In the genomic region with DNA sequence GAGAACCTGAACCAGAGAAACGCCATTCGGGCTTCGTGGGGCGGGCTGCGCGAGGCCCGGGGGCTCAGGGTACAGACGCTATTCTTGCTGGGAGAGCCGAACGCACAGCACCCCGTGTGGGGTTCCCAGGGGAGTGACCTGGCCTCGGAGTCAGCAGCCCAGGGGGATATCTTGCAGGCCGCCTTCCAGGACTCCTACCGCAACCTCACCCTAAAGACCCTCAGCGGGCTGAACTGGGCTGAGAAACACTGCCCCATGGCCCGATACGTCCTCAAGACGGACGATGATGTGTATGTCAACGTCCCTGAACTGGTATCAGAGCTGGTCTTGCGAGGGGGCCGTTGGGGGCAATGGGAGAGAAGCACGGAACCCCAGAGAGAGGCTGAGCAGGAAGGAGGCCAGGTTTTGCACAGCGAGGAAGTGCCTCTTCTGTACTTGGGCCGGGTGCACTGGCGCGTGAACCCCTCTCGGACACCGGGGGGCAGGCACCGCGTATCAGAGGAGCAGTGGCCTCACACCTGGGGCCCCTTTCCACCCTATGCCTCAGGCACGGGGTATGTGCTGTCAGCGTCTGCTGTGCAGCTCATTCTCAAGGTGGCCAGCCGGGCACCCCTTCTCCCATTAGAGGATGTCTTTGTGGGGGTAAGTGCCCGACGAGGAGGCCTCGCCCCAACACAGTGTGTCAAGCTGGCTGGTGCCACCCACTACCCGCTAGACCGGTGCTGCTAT, we compare ENCODE assay signal across 1 cellular context.
TF ChIP-seq lines count a peak whose summit lies in the region.

No MANE protein-coding gene starts in this region.

TF ChIP-seq in HEK293, 187 proteins besides CTCF, POLR2A, EP300 and RAD21:
- TF ChIP-seq, protein P1, sequence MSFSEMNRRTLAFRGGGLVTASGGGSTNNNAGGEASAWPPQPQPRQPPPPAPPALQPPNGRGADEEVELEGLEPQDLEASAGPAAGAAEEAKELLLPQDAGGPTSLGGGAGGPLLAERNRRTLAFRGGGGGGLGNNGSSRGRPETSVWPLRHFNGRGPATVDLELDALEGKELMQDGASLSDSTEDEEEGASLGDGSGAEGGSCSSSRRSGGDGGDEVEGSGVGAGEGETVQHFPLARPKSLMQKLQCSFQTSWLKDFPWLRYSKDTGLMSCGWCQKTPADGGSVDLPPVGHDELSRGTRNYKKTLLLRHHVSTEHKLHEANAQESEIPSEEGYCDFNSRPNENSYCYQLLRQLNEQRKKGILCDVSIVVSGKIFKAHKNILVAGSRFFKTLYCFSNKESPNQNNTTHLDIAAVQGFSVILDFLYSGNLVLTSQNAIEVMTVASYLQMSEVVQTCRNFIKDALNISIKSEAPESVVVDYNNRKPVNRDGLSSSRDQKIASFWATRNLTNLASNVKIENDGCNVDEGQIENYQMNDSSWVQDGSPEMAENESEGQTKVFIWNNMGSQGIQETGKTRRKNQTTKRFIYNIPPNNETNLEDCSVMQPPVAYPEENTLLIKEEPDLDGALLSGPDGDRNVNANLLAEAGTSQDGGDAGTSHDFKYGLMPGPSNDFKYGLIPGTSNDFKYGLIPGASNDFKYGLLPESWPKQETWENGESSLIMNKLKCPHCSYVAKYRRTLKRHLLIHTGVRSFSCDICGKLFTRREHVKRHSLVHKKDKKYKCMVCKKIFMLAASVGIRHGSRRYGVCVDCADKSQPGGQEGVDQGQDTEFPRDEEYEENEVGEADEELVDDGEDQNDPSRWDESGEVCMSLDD (tag by site-specific recombination; IDR thresholded peaks at IDR 0.05), result 0 out of 2 replicates have a peak, but pooled peaks have one; percentile 12
- TF ChIP-seq FEZF1 (tag by site-specific recombination; IDR thresholded peaks at IDR 0.05) (no peak), SP3 (tag by site-specific recombination; IDR thresholded peaks at IDR 0.05) (peak; percentile 48; the same call in 1 of the 2 replicates), ZSCAN30 (tag by site-specific recombination; IDR thresholded peaks at IDR 0.05) (no peak), ZNF23 (tag by site-specific recombination; IDR thresholded peaks at IDR 0.05; ENCODE audit: borderline replicate concordance) (0 out of 2 replicates have a peak, but pooled peaks have one; percentile 9), ZBTB20 (tag by site-specific recombination; IDR thresholded peaks at IDR 0.05) (peak; percentile 11), ZNF670 (tag by site-specific recombination; IDR thresholded peaks at IDR 0.05; ENCODE audit: low read depth) (no peak)
- TF ChIP-seq, protein P2, sequence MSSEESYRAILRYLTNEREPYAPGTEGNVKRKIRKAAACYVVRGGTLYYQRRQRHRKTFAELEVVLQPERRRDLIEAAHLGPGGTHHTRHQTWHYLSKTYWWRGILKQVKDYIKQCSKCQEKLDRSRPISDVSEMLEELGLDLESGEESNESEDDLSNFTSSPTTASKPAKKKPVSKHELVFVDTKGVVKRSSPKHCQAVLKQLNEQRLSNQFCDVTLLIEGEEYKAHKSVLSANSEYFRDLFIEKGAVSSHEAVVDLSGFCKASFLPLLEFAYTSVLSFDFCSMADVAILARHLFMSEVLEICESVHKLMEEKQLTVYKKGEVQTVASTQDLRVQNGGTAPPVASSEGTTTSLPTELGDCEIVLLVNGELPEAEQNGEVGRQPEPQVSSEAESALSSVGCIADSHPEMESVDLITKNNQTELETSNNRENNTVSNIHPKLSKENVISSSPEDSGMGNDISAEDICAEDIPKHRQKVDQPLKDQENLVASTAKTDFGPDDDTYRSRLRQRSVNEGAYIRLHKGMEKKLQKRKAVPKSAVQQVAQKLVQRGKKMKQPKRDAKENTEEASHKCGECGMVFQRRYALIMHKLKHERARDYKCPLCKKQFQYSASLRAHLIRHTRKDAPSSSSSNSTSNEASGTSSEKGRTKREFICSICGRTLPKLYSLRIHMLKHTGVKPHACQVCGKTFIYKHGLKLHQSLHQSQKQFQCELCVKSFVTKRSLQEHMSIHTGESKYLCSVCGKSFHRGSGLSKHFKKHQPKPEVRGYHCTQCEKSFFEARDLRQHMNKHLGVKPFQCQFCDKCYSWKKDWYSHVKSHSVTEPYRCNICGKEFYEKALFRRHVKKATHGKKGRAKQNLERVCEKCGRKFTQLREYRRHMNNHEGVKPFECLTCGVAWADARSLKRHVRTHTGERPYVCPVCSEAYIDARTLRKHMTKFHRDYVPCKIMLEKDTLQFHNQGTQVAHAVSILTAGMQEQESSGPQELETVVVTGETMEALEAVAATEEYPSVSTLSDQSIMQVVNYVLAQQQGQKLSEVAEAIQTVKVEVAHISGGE (tag by site-specific recombination; conservative IDR thresholded peaks at IDR 0.05; ENCODE audit: low read depth), result no peak
- TF ChIP-seq, protein P3, sequence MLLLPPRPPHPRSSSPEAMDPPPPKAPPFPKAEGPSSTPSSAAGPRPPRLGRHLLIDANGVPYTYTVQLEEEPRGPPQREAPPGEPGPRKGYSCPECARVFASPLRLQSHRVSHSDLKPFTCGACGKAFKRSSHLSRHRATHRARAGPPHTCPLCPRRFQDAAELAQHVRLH (tag by site-specific recombination; IDR thresholded peaks at IDR 0.05), result no peak
